In genomic region chr19:46678110-46678732, GRCh38 we compare ENCODE assay signal across 10 cellular contexts. TPM values are rescaled to one million over a fixed set of nuclear protein-coding genes. Genes with fewer than 3 reads are reported as not detected.
DNase-seq lines count a peak whose midpoint lies in the region; ATAC-seq and TF ChIP-seq lines count a peak whose summit lies in the region.
"Had no signal": no experiment of that assay in that cellular context is flagged by ENCODE, and none has a peak within 500 bp of the region (broad histone marks: within the 10 kb centered on the region; RNA-seq: fewer than 3 reads in every experiment).

No MANE protein-coding gene starts in this region.

- 85 to 87% (median 86%) methylated on average over 21 to 26 of the region's 26 CpGs for WGBS in spleen, 5 donors

- H3K9me3 Mint-ChIP-seq in Calu3 (ENCODE audit: low read depth, unreplicated experiment), result no peaks in the 10 kb centered on the region
- H3K9me3 Mint-ChIP-seq in activated naive CD4-positive, alpha-beta T cell treated with anti-CD3 and anti-CD28 coated beads, Interleukin-2, amount 50 U/mL, for 24 hours, result no peaks in the 10 kb centered on the region

- TF ChIP-seq CTCF in Calu3 (IDR thresholded peaks at IDR 0.05; ENCODE audit: unreplicated experiment) (no peak), RWPE2 (IDR thresholded peaks at IDR 0.05; ENCODE audit: poor library complexity, severe bottlenecking) (no peak), spleen (IDR thresholded peaks at IDR 0.05 in 8 of 11, conservative IDR thresholded peaks at IDR 0.05 in 3 of 11) (no peak)

- no peak overlapping the region for H3K27ac Mint-ChIP-seq in Calu3 (ENCODE audit: unreplicated experiment)
- H3K27ac Mint-ChIP-seq in activated naive CD4-positive, alpha-beta T cell treated with anti-CD3 and anti-CD28 coated beads, Interleukin-2, amount 50 U/mL, for 24 hours, result peak overlapping the region; percentile 8

- TF ChIP-seq POLR2A in spleen (IDR thresholded peaks at IDR 0.05), result no peak

- H3K4me3 Mint-ChIP-seq in Calu3 (ENCODE audit: low read depth, unreplicated experiment), result no peak overlapping the region
- no peak overlapping the region for H3K4me3 Mint-ChIP-seq in activated naive CD4-positive, alpha-beta T cell treated with anti-CD3 and anti-CD28 coated beads, Interleukin-2, amount 50 U/mL, for 24 hours

- H3K27ac ChIP-seq in RWPE2 (ENCODE audit: poor library complexity, severe bottlenecking), result no peak overlapping the region
- H3K27ac ChIP-seq in spleen, result no peak overlapping the region
- H3K27ac ChIP-seq: VCaP had no signal

- BruUV-seq in Calu3 (replicated peaks; lab: Mats Ljungman, UMichigan), result no TSS peak

- intact Hi-C loops in Calu3 (cut with micrococcal nuclease; ENCODE audit: unreplicated experiment), result no loop called here
- intact Hi-C loops in spleen (cut with DNase I; ENCODE audit: low total_unique reads), result no loop called here
- intact Hi-C loops in head of caudate nucleus (cut with DNase I), result no loop called here
- intact Hi-C loops in Right ventricle myocardium inferior (cut with DNase I), result no loop called here

- H3K36me3 ChIP-seq in RWPE2 (ENCODE audit: low read depth) (peaks cover 83% of the 10 kb centered on the region), spleen (peaks cover 4 to 100% (median 98%) of the 10 kb centered on the region in 6 donors)

- no peaks in the 10 kb centered on the region for H3K4me1 Mint-ChIP-seq in Calu3 (ENCODE audit: low read depth, unreplicated experiment)
- peaks cover 7% of the 10 kb centered on the region for H3K4me1 Mint-ChIP-seq in activated naive CD4-positive, alpha-beta T cell treated with anti-CD3 and anti-CD28 coated beads, Interleukin-2, amount 50 U/mL, for 24 hours

- H3K9me3 ChIP-seq in RWPE2 (ENCODE audit: severe bottlenecking), result no peaks in the 10 kb centered on the region
- H3K9me3 ChIP-seq in spleen, result no peaks in the 10 kb centered on the region

- CTCF ChIA-PET in Calu3 (lab: Charles Lee), result no interaction called here

- peak; percentile 62; the same call in 2 of the 3 replicates for ATAC-seq in RWPE2 (ENCODE audit: low read depth)
- no peak for ATAC-seq in GM18517 (IDR thresholded peaks at IDR 0.05; ENCODE audit: unreplicated experiment)
- no peak for ATAC-seq in GM21529 (IDR thresholded peaks at IDR 0.05; ENCODE audit: unreplicated experiment)
- no peak for ATAC-seq in Right ventricle myocardium inferior

- H3K4me1 ChIP-seq in RWPE2 (ENCODE audit: insufficient read depth, poor library complexity, severe bottlenecking) (no peaks in the 10 kb centered on the region), spleen (peaks cover 0 to 6% (median 0%) of the 10 kb centered on the region in 6 donors)

- peaks cover 77% of the 10 kb centered on the region for H3K36me3 Mint-ChIP-seq in Calu3 (ENCODE audit: insufficient read depth, unreplicated experiment)
- peaks cover 13% of the 10 kb centered on the region for H3K36me3 Mint-ChIP-seq in activated naive CD4-positive, alpha-beta T cell treated with anti-CD3 and anti-CD28 coated beads, Interleukin-2, amount 50 U/mL, for 24 hours

- no peak overlapping the region for H3K4me3 ChIP-seq in RWPE2 (ENCODE audit: severe bottlenecking)
- no peak overlapping the region for H3K4me3 ChIP-seq in spleen

- no peaks in the 10 kb centered on the region for H3K27me3 ChIP-seq in RWPE2 (ENCODE audit: insufficient read depth, poor library complexity, severe bottlenecking)
- no peaks in the 10 kb centered on the region for H3K27me3 ChIP-seq in spleen (replicated peaks in 1 of 7)

- DNase-seq in Calu3, result peak; percentile 55
- no peak for DNase-seq in RWPE2 (ENCODE audit: low spot score)
- DNase-seq in spleen, result peak; percentile 75
- no peak for DNase-seq in head of caudate nucleus
- no peak for DNase-seq in Right ventricle myocardium inferior (ENCODE audit: missing footprints)

- no peaks in the 10 kb centered on the region for H3K27me3 Mint-ChIP-seq in Calu3 (ENCODE audit: unreplicated experiment)
- no peaks in the 10 kb centered on the region for H3K27me3 Mint-ChIP-seq in activated naive CD4-positive, alpha-beta T cell treated with anti-CD3 and anti-CD28 coated beads, Interleukin-2, amount 50 U/mL, for 24 hours

RNA-seq across cellular contexts. Expression of gene DACT3, which starts 17.2 kb away (rescaled TPM):
- total RNA-seq in Calu3 (2022), result not detected in 2 replicates
- 10 to 100 TPM in 1 of 7 donors, 1 to 10 TPM in 6; 4.9 to 10.4 (median 6.1) TPM for total RNA-seq in spleen
- 1 to 10 TPM; 1.6 to 4.1 (median 3.2) TPM for polyA plus RNA-seq in spleen
- 14.1 TPM for total RNA-seq in Right ventricle myocardium inferior

RNA-seq across cellular contexts. Expression of gene PRKD2, which starts 38.7 kb away (rescaled TPM):
- total RNA-seq in Calu3 (2022), result 98.3 and 110 TPM in 2 replicates
- 100 to 1,000 TPM in 4 of 7 donors, 10 to 100 TPM in 3; 76.3 to 127 (median 115) TPM for total RNA-seq in spleen
- 100 to 1,000 TPM in 2 of 3 donors, 10 to 100 TPM in 1; 63.4 to 132 (median 105) TPM for polyA plus RNA-seq in spleen
- 9.6 TPM for total RNA-seq in Right ventricle myocardium inferior

RNA-seq across cellular contexts. Expression of gene GNG8, which starts 42.2 kb away (rescaled TPM):
- total RNA-seq in Calu3 (2022) (not detected in 2 replicates), spleen (not detected), Right ventricle myocardium inferior (not detected)
- not detected for polyA plus RNA-seq in spleen
- total RNA-seq: liver had no signal
- polyA plus RNA-seq: liver had no signal

RNA-seq across cellular contexts. Expression of gene PTGIR, which starts 53.3 kb away (rescaled TPM):
- total RNA-seq in Calu3 (2022) (not detected in 2 replicates), spleen (10 to 100 TPM in 3 of 7 donors, 1 to 10 TPM in 4; 5.4 to 18.6 (median 8.6) TPM), Right ventricle myocardium inferior (3.8 TPM)
- polyA plus RNA-seq in spleen, result 1 to 10 TPM; 5.7 to 9.1 (median 5.9) TPM

Comparison
In these comparisons a context has a peak if more than half of its experiments do, and no peak if none do; other contexts are left out.
1. DNase-seq: peak in Calu3 (single experiment) and spleen (single experiment); none in RWPE2 (single experiment), head of caudate nucleus (0 of 42) and Right ventricle myocardium inferior (single experiment).